ENCODE assay signal across 14 cellular contexts in the genomic region with DNA sequence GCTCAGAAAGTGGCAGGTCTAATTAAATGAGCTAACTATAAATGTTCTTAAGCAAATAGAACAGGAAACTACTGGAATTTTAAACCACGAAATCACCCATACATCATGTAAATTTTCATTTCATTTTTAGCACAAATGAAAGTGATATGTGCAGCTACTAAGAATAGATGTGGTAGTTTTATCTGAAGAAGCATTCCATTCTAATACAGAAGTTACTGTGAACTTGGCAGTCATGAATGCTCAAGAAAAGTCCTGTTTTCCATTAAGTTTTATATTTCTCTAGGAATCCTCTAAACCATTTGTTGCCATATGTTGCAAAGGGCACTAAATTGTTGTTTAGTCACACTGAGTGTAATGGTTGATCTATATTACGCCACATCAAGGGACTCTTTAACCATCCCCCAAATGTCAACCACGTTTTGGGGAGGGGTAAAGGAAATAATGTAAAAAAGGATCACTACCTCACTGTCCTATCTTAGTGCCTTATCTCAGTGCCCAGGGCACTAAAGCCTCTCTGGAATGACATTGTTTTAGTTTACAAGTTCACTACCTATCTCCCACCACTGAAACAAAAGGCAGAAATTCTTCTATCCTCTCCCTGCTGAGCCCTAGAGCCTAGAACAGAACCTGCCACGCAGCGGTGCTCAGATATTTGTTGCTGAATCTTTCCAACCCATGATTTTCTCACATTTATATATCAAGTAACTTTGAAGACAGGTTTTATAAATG.
A peak's percentile ranks its signal among the peaks of the same experiment; 100 is the strongest.
DNase-seq lines count a peak whose midpoint lies in the region; ATAC-seq, FAIRE-seq and TF ChIP-seq lines count a peak whose summit lies in the region.
"Had no signal": no experiment of that assay in that cellular context is flagged by ENCODE, and none has a peak within 500 bp of the region (broad histone marks: within the 10 kb centered on the region; RNA-seq: fewer than 3 reads in every experiment).

No MANE protein-coding gene starts in this region.

- H3K36me3 ChIP-seq in GM12878 (ENCODE audit: control insufficient read depth in 2 of 2, insufficient read depth in 2 of 2, low read length in 1 of 2): peaks cover 0 to 5% of the 10 kb centered on the region in 2 experiments; a peak in 3 of 4 replicates

- no peaks in the 10 kb centered on the region for H3K4me1 Mint-ChIP-seq in activated naive CD8-positive, alpha-beta T cell (ENCODE audit: low read depth)
- H3K4me1 Mint-ChIP-seq in activated naive CD8-positive, alpha-beta T cell treated with anti-CD3 and anti-CD28 coated beads for 36 hours: peaks cover 7% of the 10 kb centered on the region

- H3K9me3 Mint-ChIP-seq in activated naive CD8-positive, alpha-beta T cell (ENCODE audit: low read depth): no peaks in the 10 kb centered on the region
- H3K9me3 Mint-ChIP-seq in activated naive CD8-positive, alpha-beta T cell treated with anti-CD3 and anti-CD28 coated beads for 36 hours: no peaks in the 10 kb centered on the region

- BruUV-seq in GM12878 (replicated peaks; lab: Mats Ljungman, UMichigan): no TSS peak

- DNase-seq in activated naive CD8-positive, alpha-beta T cell treated with anti-CD3 and anti-CD28 coated beads for 36 hours: no peak
- DNase-seq in GM12878 (ENCODE audit: low read depth, low spot score) (no peak), non-pigmented ciliary epithelial cell (ENCODE audit: low read depth) (peak; percentile 9), dorsolateral prefrontal cortex (no peak), Kasumi-1 (lab: John Stamatoyannopoulos, UW) (no peak)
- DNase-seq: hypothalamus, nucleus accumbens, PC-9, SW 1271 had no signal

- no peak for FAIRE-seq in GM12878 (lab: Jason Lieb, UNC)

- TF ChIP-seq CTCF in GM12878 (IDR thresholded peaks at IDR 0.05 in 2 of 3, conservative IDR thresholded peaks at IDR 0.05 in 1 of 3; ENCODE audit: control insufficient read depth in 2 of 3, extremely low read depth in 1 of 3, insufficient read depth in 1 of 3, low read depth in 3 of 3, low read length in 3 of 3) (no peak), dorsolateral prefrontal cortex (IDR thresholded peaks at IDR 0.05 in 54 of 56, conservative IDR thresholded peaks at IDR 0.05 in 2 of 56; ENCODE audit: low read depth in 1 of 56, partially characterized antibody in 56 of 56) (no peak)

- no peaks in the 10 kb centered on the region for H4K20me1 ChIP-seq in GM12878 (ENCODE audit: control insufficient read depth, insufficient read depth)

- H3K9ac ChIP-seq in GM12878 (ENCODE audit: control insufficient read depth, insufficient read depth, low read length): no peak overlapping the region

- CTCF ChIA-PET in GM12878 (lab: Yijun Ruan, JAX): interaction anchor here (0.5 to 2.6 kb wide), 5 partner anchors 143 to 556 kb away, joined by 3 to 22 read pairs (median 4); no protein-coding TSS in a partner anchor

- no peak for TF ChIP-seq POLR2A in GM12878 (IDR thresholded peaks at IDR 0.05; ENCODE audit: low read depth, low read length)

- no peaks in the 10 kb centered on the region for H3K27me3 ChIP-seq in GM12878 (replicated peaks in 1 of 2; ENCODE audit: control insufficient read depth in 2 of 2, insufficient read depth in 2 of 2, low read length in 1 of 2)
- no peaks in the 10 kb centered on the region for H3K27me3 ChIP-seq in dorsolateral prefrontal cortex

- WGBS in GM12878 (ENCODE audit: insufficient coverage, insufficient replicate concordance, low lambda C conversion rate, missing lambda C conversion rate): 59% methylated on average over 5 of the region's 5 CpGs

- H3K4me2 ChIP-seq in GM12878 (ENCODE audit: control insufficient read depth, insufficient read depth): peak overlapping the region; percentile 75
- H3K4me2 ChIP-seq: PC-9 had no signal

- no peaks in the 10 kb centered on the region for H3K79me2 ChIP-seq in GM12878 (ENCODE audit: control insufficient read depth, insufficient read depth, low read length)

- intact Hi-C loops in GM12878 (cut with micrococcal nuclease; ENCODE audit: unreplicated experiment): loop anchor here (5.0 kb wide), 1 partner anchor 73 kb away; no protein-coding TSS in a partner anchor
- intact Hi-C loops in dorsolateral prefrontal cortex (cut with DNase I): loop anchor here in 1 of 2 donors (10.0 kb wide), 1 partner anchor 231 kb away; no protein-coding TSS in a partner anchor

- H3K36me3 Mint-ChIP-seq in activated naive CD8-positive, alpha-beta T cell: peaks cover 7% of the 10 kb centered on the region
- peaks cover 5% of the 10 kb centered on the region for H3K36me3 Mint-ChIP-seq in activated naive CD8-positive, alpha-beta T cell treated with anti-CD3 and anti-CD28 coated beads for 36 hours

- H3K27ac Mint-ChIP-seq in activated naive CD8-positive, alpha-beta T cell: peak overlapping the region; percentile 19
- H3K27ac Mint-ChIP-seq in activated naive CD8-positive, alpha-beta T cell treated with anti-CD3 and anti-CD28 coated beads for 36 hours: no peak overlapping the region

- H3K27me3 Mint-ChIP-seq in activated naive CD8-positive, alpha-beta T cell: no peaks in the 10 kb centered on the region
- no peaks in the 10 kb centered on the region for H3K27me3 Mint-ChIP-seq in activated naive CD8-positive, alpha-beta T cell treated with anti-CD3 and anti-CD28 coated beads for 36 hours

- peak; percentile 39 for ATAC-seq in HG03442 (IDR thresholded peaks at IDR 0.05; ENCODE audit: unreplicated experiment)
- ATAC-seq in GM12878: peak; percentile 30; the same call in 2 of the 3 replicates
- ATAC-seq in HG02763 (IDR thresholded peaks at IDR 0.05; ENCODE audit: unreplicated experiment): no peak
- ATAC-seq: HCT116 had no signal

- no peaks in the 10 kb centered on the region for H3K9me3 ChIP-seq in GM12878 (replicated peaks; ENCODE audit: control insufficient read depth, insufficient read depth, low read length)

- TF ChIP-seq EP300 in GM12878 (IDR thresholded peaks at IDR 0.05; ENCODE audit: borderline replicate concordance in 1 of 2, control insufficient read depth in 1 of 2, low read depth in 2 of 2, low read length in 2 of 2): no peak

- no peak overlapping the region for H3K4me3 Mint-ChIP-seq in activated naive CD8-positive, alpha-beta T cell
- no peak overlapping the region for H3K4me3 Mint-ChIP-seq in activated naive CD8-positive, alpha-beta T cell treated with anti-CD3 and anti-CD28 coated beads for 36 hours

- POLR2A ChIA-PET in GM12878 (lab: Charles Lee): no interaction called here

- H3K4me3 ChIP-seq in GM12878 (peak overlapping the region; percentile 19; the same call in 1 of the 2 replicates), dorsolateral prefrontal cortex (no peak overlapping the region)
- H3K4me3 ChIP-seq: PC-9 had no signal

- SMC1A ChIA-PET in GM12878 (lab: Charles Lee; ENCODE audit: uncharacterized antibody, unreplicated experiment): interaction anchor here (1.1 to 7.3 kb wide), 3 partner anchors 10 to 233 kb away, joined by 3 to 90 read pairs (median 5); no protein-coding TSS in a partner anchor

- TF ChIP-seq RAD21 in GM12878 (IDR thresholded peaks at IDR 0.05; ENCODE audit: insufficient read depth, low read depth, low read length): no peak

- H3K4me1 ChIP-seq in GM12878 (ENCODE audit: control insufficient read depth, insufficient read depth, low read length): peaks cover 9% of the 10 kb centered on the region

- H3K27ac ChIP-seq in GM12878 (ENCODE audit: control insufficient read depth, insufficient read depth) (peak overlapping the region; percentile 56), dorsolateral prefrontal cortex (no peak overlapping the region)
- H3K27ac ChIP-seq: 22Rv1, PC-9 had no signal

- RAD21 ChIA-PET in GM12878 (lab: Charles Lee; ENCODE audit: unreplicated experiment): interaction anchor here (0.7 kb wide), 1 partner anchor 136 kb away, joined by 3 read pairs; no protein-coding TSS in a partner anchor

- no peak overlapping the region for H2AFZ ChIP-seq in GM12878 (ENCODE audit: control insufficient read depth, low read depth, low read length)
- H2AFZ ChIP-seq: PC-9 had no signal

- in situ Hi-C loops in GM12878 (cut with MboI): loop anchor here (5.0 to 10.0 kb wide), 2 partner anchors 233 to 561 kb away; no protein-coding TSS in a partner anchor

TF ChIP-seq in GM12878, 131 proteins besides CTCF, POLR2A, EP300 and RAD21:
- TF ChIP-seq SPI1 (IDR thresholded peaks at IDR 0.05; ENCODE audit: borderline replicate concordance, insufficient read depth, low read depth, low read length) (no peak), BRCA1 (IDR thresholded peaks at IDR 0.05; ENCODE audit: low read depth, low read length) (no peak), MEF2A (IDR thresholded peaks at IDR 0.05; ENCODE audit: insufficient read depth, low read depth, low read length) (0 out of 2 replicates have a peak, but pooled peaks have one; percentile 41), LARP7 (IDR thresholded peaks at IDR 0.05) (no peak), ZNF384 (IDR thresholded peaks at IDR 0.05; ENCODE audit: borderline replicate concordance, low read depth, low read length) (no peak), RFX5 (IDR thresholded peaks at IDR 0.05; ENCODE audit: low read depth, low read length) (no peak), KDM1A (IDR thresholded peaks at IDR 0.05; ENCODE audit: borderline replicate concordance) (no peak), POU2F2 (IDR thresholded peaks at IDR 0.05; ENCODE audit: borderline replicate concordance, low read depth, low read length) (no peak), HDAC2 (IDR thresholded peaks at IDR 0.05) (no peak), RUNX3 (IDR thresholded peaks at IDR 0.05; ENCODE audit: low read length) (peak; percentile 16; the same call in 1 of the 2 replicates)
- TF ChIP-seq, protein P1, sequence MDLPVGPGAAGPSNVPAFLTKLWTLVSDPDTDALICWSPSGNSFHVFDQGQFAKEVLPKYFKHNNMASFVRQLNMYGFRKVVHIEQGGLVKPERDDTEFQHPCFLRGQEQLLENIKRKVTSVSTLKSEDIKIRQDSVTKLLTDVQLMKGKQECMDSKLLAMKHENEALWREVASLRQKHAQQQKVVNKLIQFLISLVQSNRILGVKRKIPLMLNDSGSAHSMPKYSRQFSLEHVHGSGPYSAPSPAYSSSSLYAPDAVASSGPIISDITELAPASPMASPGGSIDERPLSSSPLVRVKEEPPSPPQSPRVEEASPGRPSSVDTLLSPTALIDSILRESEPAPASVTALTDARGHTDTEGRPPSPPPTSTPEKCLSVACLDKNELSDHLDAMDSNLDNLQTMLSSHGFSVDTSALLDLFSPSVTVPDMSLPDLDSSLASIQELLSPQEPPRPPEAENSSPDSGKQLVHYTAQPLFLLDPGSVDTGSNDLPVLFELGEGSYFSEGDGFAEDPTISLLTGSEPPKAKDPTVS (IDR thresholded peaks at IDR 0.05; ENCODE audit: low read depth, low read length): no peak
TF ChIP-seq in GM12878: peak in this region for 2.
